In genomic region chr16:66554021-66554420, GRCh38 we compare ENCODE assay signal across 15 cellular contexts. TPM values are rescaled to one million over a fixed set of nuclear protein-coding genes. Genes with fewer than 3 reads are reported as not detected.
DNase-seq lines count a peak whose midpoint lies in the region; ATAC-seq and TF ChIP-seq lines count a peak whose summit lies in the region.
"Had no signal": no experiment of that assay in that cellular context is flagged by ENCODE, and none has a peak within 500 bp of the region (broad histone marks: within the 10 kb centered on the region; RNA-seq: fewer than 3 reads in every experiment).

No MANE protein-coding gene starts in this region.

- H3K4me1 ChIP-seq in hepatocyte (ENCODE audit: insufficient read depth) (peaks cover 19% of the 10 kb centered on the region), upper lobe of right lung (peaks cover 40% of the 10 kb centered on the region)
- H3K4me1 ChIP-seq: foreskin keratinocyte had no signal

- H3K36me3 ChIP-seq in hepatocyte (replicated peaks; ENCODE audit: insufficient read depth, low read depth) (no peaks in the 10 kb centered on the region), upper lobe of right lung (peaks cover 18% of the 10 kb centered on the region)
- H3K36me3 ChIP-seq: ovary, thyroid gland had no signal

- no peak for DNase-seq in activated naive CD4-positive, alpha-beta T cell treated with anti-CD3 and anti-CD28 coated beads, Interleukin-2, amount 50 U/mL, for 16 hours
- no peak for DNase-seq in activated CD8-positive, alpha-beta T cell treated with anti-CD3 and anti-CD28 coated beads for 36 hours
- DNase-seq in hepatocyte (ENCODE audit: low spot score), result no peak
- no peak for DNase-seq in upper lobe of right lung
- DNase-seq in NCI-H187 treated with DMSO at 0.1 percent for 48 hours (lab: John Stamatoyannopoulos, UW), result no peak
- no peak for DNase-seq in amygdala (lab: John Stamatoyannopoulos, UW)
- DNase-seq: foreskin keratinocyte, left cardiac atrium, NCI-H2029, ovary, T-helper 9 cell, thyroid gland had no signal

- H3K4me3 ChIP-seq in hepatocyte (no peak overlapping the region), upper lobe of right lung (peak overlapping the region; percentile 72)

- WGBS in hepatocyte (ENCODE audit: low lambda C conversion rate, missing lambda C conversion rate), result 91% methylated on average over 3 of the region's 3 CpGs

- no peaks in the 10 kb centered on the region for H3K27me3 Mint-ChIP-seq in activated naive CD4-positive, alpha-beta T cell treated with anti-CD3 and anti-CD28 coated beads, Interleukin-2, amount 50 U/mL, for 24 hours
- H3K27me3 Mint-ChIP-seq in activated CD8-positive, alpha-beta T cell treated with anti-CD3 and anti-CD28 coated beads for 36 hours, result no peaks in the 10 kb centered on the region

- H3K9me2 ChIP-seq in hepatocyte (replicated peaks; ENCODE audit: insufficient read depth), result no peaks in the 10 kb centered on the region

- peaks cover 10% of the 10 kb centered on the region for H3K36me3 Mint-ChIP-seq in activated naive CD4-positive, alpha-beta T cell treated with anti-CD3 and anti-CD28 coated beads, Interleukin-2, amount 50 U/mL, for 24 hours
- peaks cover 43% of the 10 kb centered on the region for H3K36me3 Mint-ChIP-seq in activated CD8-positive, alpha-beta T cell treated with anti-CD3 and anti-CD28 coated beads for 36 hours (ENCODE audit: low read depth)

- POLR2A ChIA-PET in activated CD8-positive, alpha-beta T cell treated with anti-CD3 and anti-CD28 coated beads for 36 hours (lab: Charles Lee), result interaction anchor here (1.1 to 7.3 kb wide), 8 partner anchors 9 to 79 kb away, joined by 3 to 78 read pairs (median 4); no protein-coding TSS in a partner anchor

- H3K9me3 Mint-ChIP-seq in activated naive CD4-positive, alpha-beta T cell treated with anti-CD3 and anti-CD28 coated beads, Interleukin-2, amount 50 U/mL, for 24 hours, result no peaks in the 10 kb centered on the region
- no peaks in the 10 kb centered on the region for H3K9me3 Mint-ChIP-seq in activated CD8-positive, alpha-beta T cell treated with anti-CD3 and anti-CD28 coated beads for 36 hours

- peaks cover 81% of the 10 kb centered on the region for H3K4me1 Mint-ChIP-seq in activated naive CD4-positive, alpha-beta T cell treated with anti-CD3 and anti-CD28 coated beads, Interleukin-2, amount 50 U/mL, for 24 hours
- H3K4me1 Mint-ChIP-seq in activated CD8-positive, alpha-beta T cell treated with anti-CD3 and anti-CD28 coated beads for 36 hours (ENCODE audit: low read depth), result peaks cover 60% of the 10 kb centered on the region

- peak overlapping the region; percentile 93 for H3K4me3 Mint-ChIP-seq in activated naive CD4-positive, alpha-beta T cell treated with anti-CD3 and anti-CD28 coated beads, Interleukin-2, amount 50 U/mL, for 24 hours
- H3K4me3 Mint-ChIP-seq in activated CD8-positive, alpha-beta T cell treated with anti-CD3 and anti-CD28 coated beads for 36 hours, result peak overlapping the region; percentile 88

- no peaks in the 10 kb centered on the region for H3K27me3 ChIP-seq in hepatocyte
- H3K27me3 ChIP-seq in upper lobe of right lung, result no peaks in the 10 kb centered on the region
- H3K27me3 ChIP-seq: foreskin keratinocyte, ovary, thyroid gland had no signal

- H2AFZ ChIP-seq in hepatocyte, result no peak overlapping the region

- no peak for ATAC-seq in activated CD8-positive, alpha-beta T cell treated with anti-CD3 and anti-CD28 coated beads for 36 hours
- no peak for ATAC-seq in upper lobe of right lung
- no peak for ATAC-seq in HG03442 (IDR thresholded peaks at IDR 0.05; ENCODE audit: unreplicated experiment)
- ATAC-seq: foreskin keratinocyte, left cardiac atrium had no signal

- peaks cover 35% of the 10 kb centered on the region for H3K79me2 ChIP-seq in hepatocyte

- H3K27ac ChIP-seq in hepatocyte (no peak overlapping the region), upper lobe of right lung (peak overlapping the region; percentile 97)
- H3K27ac ChIP-seq: foreskin keratinocyte, ovary had no signal

- no peaks in the 10 kb centered on the region for H4K20me1 ChIP-seq in hepatocyte (ENCODE audit: insufficient read depth, poor library complexity, severe bottlenecking)

- no peak for TF ChIP-seq CTCF in activated CD8-positive, alpha-beta T cell treated with anti-CD3 and anti-CD28 coated beads for 36 hours (IDR thresholded peaks at IDR 0.05)
- no peak for TF ChIP-seq CTCF in hepatocyte (IDR thresholded peaks at IDR 0.05; ENCODE audit: poor library complexity)
- TF ChIP-seq CTCF in upper lobe of right lung (IDR thresholded peaks at IDR 0.05), result no peak

- H3K27ac Mint-ChIP-seq in activated naive CD4-positive, alpha-beta T cell treated with anti-CD3 and anti-CD28 coated beads, Interleukin-2, amount 50 U/mL, for 24 hours, result peak overlapping the region; percentile 96
- H3K27ac Mint-ChIP-seq in activated CD8-positive, alpha-beta T cell treated with anti-CD3 and anti-CD28 coated beads for 36 hours, result peak overlapping the region; percentile 92

- intact Hi-C loops in activated CD8-positive, alpha-beta T cell treated with anti-CD3 and anti-CD28 coated beads for 36 hours (cut with micrococcal nuclease), result loop anchor here (5.0 kb wide), 1 partner anchor 48 kb away; the partner anchor contains the start of gene CMTM3
- intact Hi-C loops in upper lobe of right lung (cut with DNase I), result no loop called here

- peak overlapping the region; percentile 80 for H3K4me2 ChIP-seq in hepatocyte

- H3K9me3 ChIP-seq in hepatocyte (ENCODE audit: low read depth) (no peaks in the 10 kb centered on the region), upper lobe of right lung (no peaks in the 10 kb centered on the region)
- H3K9me3 ChIP-seq: ovary, thyroid gland had no signal

- CTCF ChIA-PET in activated CD8-positive, alpha-beta T cell treated with anti-CD3 and anti-CD28 coated beads for 36 hours (lab: Charles Lee), result interaction anchor here (1.0 to 4.9 kb wide), 5 partner anchors 9 to 147 kb away, joined by 3 to 41 read pairs (median 10); no protein-coding TSS in a partner anchor

RNA-seq across cellular contexts. Expression of gene CKLF, which starts 1.6 kb away (rescaled TPM):
- 10 to 100 TPM; 99.0 to 99.7 TPM for total RNA-seq in activated CD8-positive, alpha-beta T cell treated with anti-CD3 and anti-CD28 coated beads for 36 hours
- total RNA-seq in hepatocyte (39.9 and 69.1 TPM in 2 replicates), upper lobe of right lung (57.6 TPM)
- polyA plus RNA-seq in hepatocyte, result 50.7 and 53.5 TPM in 2 replicates

RNA-seq across cellular contexts. Expression of gene TK2, which starts 4.1 kb away (rescaled TPM):
- 1 to 10 TPM; 3.2 to 4.4 TPM for total RNA-seq in activated CD8-positive, alpha-beta T cell treated with anti-CD3 and anti-CD28 coated beads for 36 hours
- 14.3 and 15.9 TPM in 2 replicates for total RNA-seq in hepatocyte
- 10.1 and 12.5 TPM in 2 replicates for polyA plus RNA-seq in hepatocyte
- 36.1 TPM for total RNA-seq in upper lobe of right lung

RNA-seq across cellular contexts. Expression of gene CMTM1, which starts 12.2 kb away (rescaled TPM):
- total RNA-seq in activated CD8-positive, alpha-beta T cell treated with anti-CD3 and anti-CD28 coated beads for 36 hours, result 1 to 10 TPM; 5.4 to 6.2 TPM
- total RNA-seq in hepatocyte, result 1.4 TPM in 1 of 2 replicates, not detected in the other
- 1.8 and 2.9 TPM in 2 replicates for polyA plus RNA-seq in hepatocyte
- 8.4 TPM for total RNA-seq in upper lobe of right lung

RNA-seq across cellular contexts. Expression of gene CMTM2, which starts 25.2 kb away (rescaled TPM):
- under 1 TPM in 1 of 2 experiments, not detected in 1; 0.29 TPM for total RNA-seq in activated CD8-positive, alpha-beta T cell treated with anti-CD3 and anti-CD28 coated beads for 36 hours
- not detected in 2 replicates for total RNA-seq in hepatocyte
- 0.32 and 0.60 TPM in 2 replicates for polyA plus RNA-seq in hepatocyte
- total RNA-seq in upper lobe of right lung, result 3.1 TPM
- total RNA-seq: foreskin keratinocyte had no signal
- polyA plus RNA-seq: BJ, foreskin keratinocyte had no signal

RNA-seq across cellular contexts. Expression of gene CMTM3, which starts 50.5 kb away (rescaled TPM):
- 10 to 100 TPM; 48.0 to 49.4 TPM for total RNA-seq in activated CD8-positive, alpha-beta T cell treated with anti-CD3 and anti-CD28 coated beads for 36 hours
- total RNA-seq in hepatocyte (28.3 and 32.5 TPM in 2 replicates), upper lobe of right lung (38.1 TPM)
- polyA plus RNA-seq in hepatocyte, result 55.1 and 75.1 TPM in 2 replicates
